ENCODE assay signal across 28 cellular contexts in genomic region chr3:60013241-60013640, GRCh38.
A peak's percentile ranks its signal among the peaks of the same experiment; 100 is the strongest.
DNase-seq lines count a peak whose midpoint lies in the region; ATAC-seq and TF ChIP-seq lines count a peak whose summit lies in the region.
"Had no signal": no experiment of that assay in that cellular context is flagged by ENCODE, and none has a peak within 500 bp of the region (broad histone marks: within the 10 kb centered on the region; RNA-seq: fewer than 3 reads in every experiment).

No MANE protein-coding gene starts in this region.

- H3K4me2 ChIP-seq in PC-3 (ENCODE audit: low read length) (no peak overlapping the region), fibroblast of lung (ENCODE audit: extremely low read depth, insufficient read depth, low read length) (no peak overlapping the region)
- H3K4me2 ChIP-seq: PC-9 had no signal

- TF ChIP-seq CTCF in PC-3 (conservative IDR thresholded peaks at IDR 0.05; ENCODE audit: low read depth, low read length) (no peak), fibroblast of lung (conservative IDR thresholded peaks at IDR 0.05 in 1 of 2, IDR thresholded peaks at IDR 0.05 in 1 of 2; ENCODE audit: low read depth in 1 of 2, low read length in 2 of 2) (no peak), body of pancreas (IDR thresholded peaks at IDR 0.05) (no peak)

- H3K27me3 ChIP-seq in PC-3 (ENCODE audit: low read length): peaks cover 8% of the 10 kb centered on the region; the same call in 1 of the 2 replicates
- H3K27me3 ChIP-seq in fibroblast of lung (ENCODE audit: control insufficient read depth, insufficient read depth, low read length): no peaks in the 10 kb centered on the region
- no peaks in the 10 kb centered on the region for H3K27me3 ChIP-seq in body of pancreas
- H3K27me3 ChIP-seq: adrenal gland, BE2C, cardiac muscle cell, SJSA1, upper lobe of right lung had no signal

- intact Hi-C loops in PC-3 (cut with micrococcal nuclease): no loop called here
- intact Hi-C loops in body of pancreas (cut with DNase I): no loop called here

- H3K27ac ChIP-seq in PC-3 (ENCODE audit: low read length) (no peak overlapping the region), fibroblast of lung (ENCODE audit: insufficient read depth, low read length) (no peak overlapping the region), body of pancreas (no peak overlapping the region)
- H3K27ac ChIP-seq: adrenal gland, cardiac muscle cell, PC-9, prostate gland, SJSA1, skin epidermis, upper lobe of right lung had no signal

- H3K4me3 ChIP-seq in PC-3 (ENCODE audit: low read length): no peak overlapping the region
- H3K4me3 ChIP-seq in fibroblast of lung (replicated peaks in 1 of 4; ENCODE audit: control extremely low read depth in 1 of 4, insufficient read depth in 1 of 4, low read depth in 3 of 4, low read length in 4 of 4): no peak overlapping the region
- no peak overlapping the region for H3K4me3 ChIP-seq in body of pancreas
- H3K4me3 ChIP-seq: adrenal gland, cardiac muscle cell, GM12878, PC-9, prostate gland, SJSA1, skin epidermis, upper lobe of right lung had no signal

- no peak overlapping the region for H2AFZ ChIP-seq in PC-3 (ENCODE audit: low read length)
- no peak overlapping the region for H2AFZ ChIP-seq in fibroblast of lung (ENCODE audit: low read length)
- H2AFZ ChIP-seq: PC-9 had no signal

- 67 to 84% methylated on average over 1 of the region's 1 CpG for WGBS in body of pancreas, 2 donors

- H4K20me1 ChIP-seq in PC-3 (ENCODE audit: low read length) (no peaks in the 10 kb centered on the region), fibroblast of lung (ENCODE audit: control insufficient read depth, extremely low read depth, insufficient read depth, low read length) (no peaks in the 10 kb centered on the region)

- H3K79me2 ChIP-seq in PC-3 (ENCODE audit: low read length) (no peaks in the 10 kb centered on the region), fibroblast of lung (ENCODE audit: control insufficient read depth, insufficient read depth, low read length) (no peaks in the 10 kb centered on the region)

- no peaks in the 10 kb centered on the region; the same call in 1 of the 2 replicates for H3K9me2 ChIP-seq in PC-3 (replicated peaks; ENCODE audit: low read length)

- H3K4me1 ChIP-seq in PC-3 (ENCODE audit: insufficient read depth, low read length): no peaks in the 10 kb centered on the region
- no peaks in the 10 kb centered on the region for H3K4me1 ChIP-seq in fibroblast of lung (ENCODE audit: control insufficient read depth, extremely low read depth, insufficient read depth, low read length)
- no peaks in the 10 kb centered on the region for H3K4me1 ChIP-seq in body of pancreas
- H3K4me1 ChIP-seq: adrenal gland, BE2C, prostate gland, SJSA1, upper lobe of right lung had no signal

- H3K9me3 ChIP-seq in PC-3 (ENCODE audit: low read length): no peaks in the 10 kb centered on the region
- H3K9me3 ChIP-seq in fibroblast of lung (ENCODE audit: control insufficient read depth, insufficient read depth, low read depth, low read length): no peaks in the 10 kb centered on the region
- H3K9me3 ChIP-seq in body of pancreas: no peaks in the 10 kb centered on the region
- H3K9me3 ChIP-seq: adrenal gland, BE2C, prostate gland, SJSA1, upper lobe of right lung had no signal

- no peaks in the 10 kb centered on the region for H3K36me3 ChIP-seq in PC-3 (ENCODE audit: low read depth, low read length)
- H3K36me3 ChIP-seq in fibroblast of lung (ENCODE audit: control insufficient read depth, insufficient read depth, low read length): no peaks in the 10 kb centered on the region
- H3K36me3 ChIP-seq in body of pancreas (replicated peaks in 1 of 2; ENCODE audit: insufficient read depth in 1 of 2, low read depth in 2 of 2): no peaks in the 10 kb centered on the region
- H3K36me3 ChIP-seq: adrenal gland, BE2C, cardiac muscle cell, prostate gland, SJSA1, upper lobe of right lung had no signal

- CTCF ChIA-PET in PC-3 (lab: Charles Lee): no interaction called here

- no peak for ATAC-seq in PC-3
- ATAC-seq in body of pancreas: no peak
- ATAC-seq in HG02678 (IDR thresholded peaks at IDR 0.05; ENCODE audit: unreplicated experiment): no peak
- ATAC-seq in GM19452 (IDR thresholded peaks at IDR 0.05; ENCODE audit: unreplicated experiment): no peak
- ATAC-seq: GM12878; HepG2; left cardiac atrium; stimulated activated naive CD8-positive, alpha-beta T cell treated with anti-CD3 and anti-CD28 coated beads, Interleukin-15, amount 100 ng/mL, for 72 hours; upper lobe of right lung had no signal

- POLR2A ChIA-PET in PC-3 (lab: Charles Lee; ENCODE audit: unreplicated experiment): no interaction called here

- TF ChIP-seq POLR2A in body of pancreas (IDR thresholded peaks at IDR 0.05): no peak

- BruUV-seq in PC-3 (replicated peaks; lab: Mats Ljungman, UMichigan): no TSS peak

- H3F3A ChIP-seq in PC-3 (ENCODE audit: low read length, unreplicated experiment): no peaks in the 10 kb centered on the region

- DNase-seq in AG08395 (ENCODE audit: low spot score) (peak; percentile 17), AG20443 (ENCODE audit: low spot score) (peak; percentile 29), PC-3 (peak; percentile 31), fibroblast of lung (ENCODE audit: low read depth in 2 of 2) (peak; percentile 21 to 51), body of pancreas (no peak), SW 1271 (lab: John Stamatoyannopoulos, UW) (no peak)
- DNase-seq: activated CD4-positive, alpha-beta T cell treated with anti-CD3 and anti-CD28 coated beads, Interleukin-2, amount 50 U/mL, for 1 hour; activated T-cell treated with anti-CD3 and anti-CD28 coated beads for 4 hours; adrenal gland; BE2C; dermis blood vessel endothelial cell; GF-D8; H7; left cardiac atrium; NCI-H1436; NCI-H2171 treated with DMSO at 0.1 percent for 48 hours; NCI-H774; PC-9; stimulated activated naive CD8-positive, alpha-beta T cell treated with anti-CD3 and anti-CD28 coated beads, Interleukin-15, amount 100 ng/mL, for 72 hours; upper lobe of right lung had no signal

- H3K9ac ChIP-seq in PC-3 (ENCODE audit: low read length): no peak overlapping the region
- H3K9ac ChIP-seq in fibroblast of lung (ENCODE audit: insufficient read depth, low read length): no peak overlapping the region

Comparison
In these comparisons a context has a peak if more than half of its experiments do, and no peak if none do; other contexts are left out.
1. DNase-seq: peak in AG08395 (single experiment), AG20443 (single experiment), PC-3 (single experiment) and fibroblast of lung (2 of 2); none in body of pancreas (0 of 4) and SW 1271 (0 of 2).